Comparison of ENCODE assay signal across 12 cellular contexts in the genomic region with DNA sequence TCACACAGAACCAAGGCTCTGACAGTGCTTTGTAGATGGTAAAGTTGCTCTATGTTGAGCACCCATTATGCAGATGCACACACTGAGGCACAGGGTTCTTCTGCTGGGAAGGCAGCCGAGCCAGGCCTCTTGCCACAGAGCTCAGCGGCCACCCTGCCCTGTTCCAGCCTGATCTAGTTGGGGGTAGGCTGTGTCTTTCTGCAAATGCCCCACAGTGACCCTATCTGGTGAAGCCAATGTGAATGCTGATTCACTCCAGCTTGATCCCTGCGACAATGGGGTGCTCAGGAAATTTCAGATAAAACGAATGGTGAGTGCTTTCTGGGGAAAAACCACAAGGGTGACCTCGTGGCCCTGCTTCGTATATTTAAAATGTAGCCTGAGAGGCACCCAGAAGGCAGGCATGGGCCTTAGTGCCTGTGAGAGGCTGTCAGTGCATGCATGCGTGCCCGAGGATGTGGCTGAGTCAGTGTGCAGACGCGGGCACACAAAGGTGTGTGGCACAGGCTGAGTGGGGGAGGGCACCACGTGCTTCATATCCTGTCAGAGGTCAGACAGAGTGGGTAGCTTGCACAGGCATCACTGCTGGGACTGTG.
A peak's percentile ranks its signal among the peaks of the same experiment; 100 is the strongest.
DNase-seq lines count a peak whose midpoint lies in the region; ATAC-seq, FAIRE-seq and TF ChIP-seq lines count a peak whose summit lies in the region.
"Had no signal": no experiment of that assay in that cellular context is flagged by ENCODE, and none has a peak within 500 bp of the region (broad histone marks: within the 10 kb centered on the region; RNA-seq: fewer than 3 reads in every experiment).

No MANE protein-coding gene starts in this region.

- no peak overlapping the region for H3K4ac ChIP-seq in H9 (ENCODE audit: low read depth, low read length)

- H3K36me3 ChIP-seq in K562 (ENCODE audit: control insufficient read depth, insufficient read depth, low read length): no peaks in the 10 kb centered on the region
- no peaks in the 10 kb centered on the region for H3K36me3 ChIP-seq in SK-N-SH (replicated peaks in 1 of 2; ENCODE audit: control insufficient read depth in 1 of 2, insufficient read depth in 2 of 2, low read length in 1 of 2)

- H3K9ac ChIP-seq in H9 (ENCODE audit: extremely low read depth, insufficient read length, low read length) (no peak overlapping the region), K562 (ENCODE audit: insufficient read depth in 1 of 2, low read depth in 2 of 2, low read length in 2 of 2) (peak overlapping the region in 1 of 2 experiments; percentile 69; a peak in 2 of 4 replicates), SK-N-SH (no peak overlapping the region)

- H3K4me2 ChIP-seq in H9 (ENCODE audit: insufficient read depth, insufficient read length, low read length) (no peak overlapping the region), K562 (ENCODE audit: insufficient read depth, low read length) (peak overlapping the region; percentile 22; the same call in 1 of the 2 replicates), SK-N-SH (no peak overlapping the region)

- TF ChIP-seq POLR2A in K562 (conservative IDR thresholded peaks at IDR 0.05): no peak

- no TSS peak for BruUV-seq in K562 (replicated peaks; lab: Mats Ljungman, UMichigan)

- H2AFZ ChIP-seq in H9 (ENCODE audit: low read length) (no peak overlapping the region), K562 (ENCODE audit: low read depth, low read length) (no peak overlapping the region), SK-N-SH (ENCODE audit: low read depth) (no peak overlapping the region)

- H4K20me1 ChIP-seq in H9 (ENCODE audit: control insufficient read depth, insufficient read depth, insufficient read length) (no peaks in the 10 kb centered on the region), K562 (replicated peaks; ENCODE audit: control insufficient read depth, insufficient read depth, low read length) (peaks cover 38% of the 10 kb centered on the region), SK-N-SH (ENCODE audit: insufficient read depth) (no peaks in the 10 kb centered on the region)

- no peak overlapping the region for H3K56ac ChIP-seq in H9 (ENCODE audit: insufficient read length, low read depth, low read length)

- no peak overlapping the region for H3K4me3 Mint-ChIP-seq in H9
- H3K4me3 Mint-ChIP-seq in activated CD4-positive, alpha-beta T cell treated with anti-CD3 and anti-CD28 coated beads for 36 hours: no peak overlapping the region

- no peak overlapping the region for H2BK20ac ChIP-seq in H9 (ENCODE audit: low read depth, low read length, poor library complexity, severe bottlenecking)

- no peaks in the 10 kb centered on the region for H3K9me1 ChIP-seq in K562 (ENCODE audit: control insufficient read depth, insufficient read depth, low read length)

- no peak overlapping the region for H2BK12ac ChIP-seq in H9 (ENCODE audit: insufficient read length, low read depth, low read length)

- peaks cover 2% of the 10 kb centered on the region for H3K23me2 ChIP-seq in H9 (ENCODE audit: insufficient read length, low read depth, low read length, poor library complexity, severe bottlenecking)

- FAIRE-seq in K562 (lab: Jason Lieb, UNC): peak; percentile 77
- FAIRE-seq: islet of Langerhans had no signal

- peak; percentile 98 for ATAC-seq in activated CD4-positive, alpha-beta T cell treated with anti-CD3 and anti-CD28 coated beads for 36 hours
- ATAC-seq in K562 (peak; percentile 29), GM21528 (IDR thresholded peaks at IDR 0.05; ENCODE audit: low FRiP score, unreplicated experiment) (no peak), GM18517 (IDR thresholded peaks at IDR 0.05; ENCODE audit: unreplicated experiment) (no peak), HG03565 (IDR thresholded peaks at IDR 0.05; ENCODE audit: unreplicated experiment) (no peak)

- H3K79me2 ChIP-seq in H9 (ENCODE audit: insufficient read depth, low read length) (no peaks in the 10 kb centered on the region), K562 (ENCODE audit: control insufficient read depth, insufficient read depth, low read length) (no peaks in the 10 kb centered on the region), SK-N-SH (ENCODE audit: insufficient read depth) (no peaks in the 10 kb centered on the region)

- in situ Hi-C loops in K562 (cut with MboI): no loop called here

- H3K4me1 Mint-ChIP-seq in H9: peaks cover under 1 to 10% of the 10 kb centered on the region in 2 experiments; a peak in 2 of 4 replicates
- H3K4me1 Mint-ChIP-seq in activated CD4-positive, alpha-beta T cell treated with anti-CD3 and anti-CD28 coated beads for 36 hours: peaks cover 9% of the 10 kb centered on the region

- no peaks in the 10 kb centered on the region for H3F3A ChIP-seq in SK-N-SH (replicated peaks; ENCODE audit: insufficient read depth)

- H4K91ac ChIP-seq in H9 (ENCODE audit: insufficient read length, low read depth, low read length): no peak overlapping the region

- no peak for TF ChIP-seq CTCF in H9 (conservative IDR thresholded peaks at IDR 0.05)
- TF ChIP-seq CTCF in K562 (IDR thresholded peaks at IDR 0.05 in 2 of 3, conservative IDR thresholded peaks at IDR 0.05 in 1 of 3; ENCODE audit: insufficient read depth in 2 of 3, low read depth in 1 of 3, low read length in 3 of 3): no peak
- no peak for TF ChIP-seq CTCF in SK-N-SH (IDR thresholded peaks at IDR 0.05)

- TF ChIP-seq RAD21 in K562 (CRISPR knock-in tag; conservative IDR thresholded peaks at IDR 0.05 in 1 of 2, IDR thresholded peaks at IDR 0.05 in 1 of 2) (no peak), SK-N-SH (IDR thresholded peaks at IDR 0.05; ENCODE audit: low read length) (no peak)

- no peak overlapping the region for H4K8ac ChIP-seq in H9 (replicated peaks; ENCODE audit: insufficient read length, low read depth, low read length)

- H3K27ac ChIP-seq in H9 (ENCODE audit: insufficient read length, low read depth, low read length) (no peak overlapping the region), K562 (ENCODE audit: extremely low read depth, low read depth, low read length) (no peak overlapping the region), SK-N-SH (ENCODE audit: low read depth in 2 of 2, low read length in 1 of 2) (no peak overlapping the region)

- H3K23ac ChIP-seq in H9 (ENCODE audit: insufficient read length, low read depth, low read length): no peak overlapping the region

- no peak overlapping the region for H2BK120ac ChIP-seq in H9 (ENCODE audit: low read depth, low read length, poor library complexity, severe bottlenecking)

- no peaks in the 10 kb centered on the region for H3K36me3 Mint-ChIP-seq in H9 (ENCODE audit: insufficient read depth in 1 of 3, low read depth in 3 of 3)
- H3K36me3 Mint-ChIP-seq in activated CD4-positive, alpha-beta T cell treated with anti-CD3 and anti-CD28 coated beads for 36 hours (ENCODE audit: low read depth): no peaks in the 10 kb centered on the region

- H3K4me1 ChIP-seq in H9 (ENCODE audit: insufficient read depth, low read length) (no peaks in the 10 kb centered on the region), K562 (replicated peaks in 1 of 2; ENCODE audit: control insufficient read depth in 2 of 2, insufficient read depth in 2 of 2, low read length in 2 of 2) (peaks cover 8% of the 10 kb centered on the region in 2 experiments; a peak in 4 of 5 replicates), SK-N-SH (ENCODE audit: control insufficient read depth in 1 of 2, insufficient read depth in 2 of 2, low read depth in 1 of 2, low read length in 1 of 2) (no peaks in the 10 kb centered on the region)

- no peaks in the 10 kb centered on the region for H3K9me3 Mint-ChIP-seq in H9
- H3K9me3 Mint-ChIP-seq in activated CD4-positive, alpha-beta T cell treated with anti-CD3 and anti-CD28 coated beads for 36 hours (ENCODE audit: low read depth): no peaks in the 10 kb centered on the region

- TF ChIP-seq EP300 in K562 (IDR thresholded peaks at IDR 0.05; ENCODE audit: low read length): no peak
- TF ChIP-seq EP300 in SK-N-SH (IDR thresholded peaks at IDR 0.05; ENCODE audit: borderline replicate concordance in 1 of 2, low read depth in 1 of 2, low read length in 1 of 2): no peak

- H3K27me3 ChIP-seq in H9 (ENCODE audit: insufficient read depth, low read length): no peaks in the 10 kb centered on the region
- H3K27me3 ChIP-seq in K562 (ENCODE audit: control insufficient read depth in 2 of 2, insufficient read depth in 2 of 2, low read length in 2 of 2): peaks cover 18 to 69% of the 10 kb centered on the region in 2 experiments; a peak in 4 of 5 replicates
- no peaks in the 10 kb centered on the region; the same call in 1 of the 2 replicates for H3K27me3 ChIP-seq in SK-N-SH (ENCODE audit: insufficient read depth)

- no peak overlapping the region for H2BK15ac ChIP-seq in H9 (ENCODE audit: low read depth, low read length)

- H3K4me3 ChIP-seq in K562 (no peak overlapping the region), SK-N-SH (ENCODE audit: low read depth in 2 of 2, low read length in 1 of 2) (no peak overlapping the region)

- no peak overlapping the region for H2BK5ac ChIP-seq in H9 (ENCODE audit: insufficient read length, low read length)

- no peak overlapping the region for H3K27ac Mint-ChIP-seq in H9
- peak overlapping the region; percentile 41 for H3K27ac Mint-ChIP-seq in activated CD4-positive, alpha-beta T cell treated with anti-CD3 and anti-CD28 coated beads for 36 hours

- DNase-seq in H9 (no peak), K562 (ENCODE audit: extremely low read depth in 1 of 4, low spot score in 3 of 4) (peak; percentile 55 to 78 (median 75)), SK-N-SH (no peak)
- peak; percentile 79 for DNase-seq in activated CD4-positive, alpha-beta T cell treated with anti-CD3 and anti-CD28 coated beads for 36 hours
- peak; percentile 36 to 74 for DNase-seq in stimulated activated CD4-positive, alpha-beta T cell treated with anti-CD3 and anti-CD28 coated beads, Interleukin-4, amount 100 ng/mL, for 4 hours
- DNase-seq: GOT3, NCI-H187, occipital lobe had no signal

- H3K18ac ChIP-seq in H9 (ENCODE audit: insufficient read length, low read depth, low read length): peak overlapping the region; percentile 54

- no peaks in the 10 kb centered on the region for H3K9me2 ChIP-seq in SK-N-SH

- no peak overlapping the region for H4K5ac ChIP-seq in H9 (ENCODE audit: insufficient read length, low read depth, low read length)

- WGBS in H9 (ENCODE audit: extremely low coverage, insufficient read length, low lambda C conversion rate): no CpG with 5 or more reads among the region's 11 CpGs
- WGBS in K562 (ENCODE audit: insufficient coverage, low coverage, missing lambda C conversion rate): 0% methylated on average over 10 of the region's 11 CpGs
- WGBS in SK-N-SH (ENCODE audit: low lambda C conversion rate): 46% methylated on average over 9 of the region's 11 CpGs

- H2AK5ac ChIP-seq in H9 (ENCODE audit: insufficient read length, low read length): no peak overlapping the region

- no peaks in the 10 kb centered on the region for H3K79me1 ChIP-seq in H9 (ENCODE audit: insufficient read depth, low read depth, low read length, poor library complexity, severe bottlenecking)

- H3T11ph ChIP-seq in H9 (ENCODE audit: low read length): no peak overlapping the region

- intact Hi-C loops in activated CD4-positive, alpha-beta T cell treated with anti-CD3 and anti-CD28 coated beads for 36 hours (cut with DNase I, micrococcal nuclease): loop anchor here in 1 of 2 experiments (5.0 kb wide), 1 partner anchor 273 kb away; no protein-coding TSS in a partner anchor
- intact Hi-C loops in K562 (cut with micrococcal nuclease): loop anchor here (2.0 kb wide), 1 partner anchor 319 kb away; no protein-coding TSS in a partner anchor

- POLR2A ChIA-PET in activated CD4-positive, alpha-beta T cell treated with anti-CD3 and anti-CD28 coated beads for 36 hours (lab: Charles Lee): interaction anchor here (0.7 kb wide), 1 partner anchor 17 kb away, joined by 6 read pairs; no protein-coding TSS in a partner anchor
- POLR2A ChIA-PET in K562 (lab: Yijun Ruan, JAX): interaction anchor here (1.1 kb wide), 1 partner anchor 21 kb away, joined by 3 read pairs; no protein-coding TSS in a partner anchor
- POLR2A ChIA-PET in SK-N-SH (lab: Yijun Ruan, JAX): no interaction called here

- peaks cover 5% of the 10 kb centered on the region for H3K27me3 Mint-ChIP-seq in H9 (ENCODE audit: low read depth)
- H3K27me3 Mint-ChIP-seq in activated CD4-positive, alpha-beta T cell treated with anti-CD3 and anti-CD28 coated beads for 36 hours: no peaks in the 10 kb centered on the region

- H3K9me3 ChIP-seq in H9 (ENCODE audit: control insufficient read depth, low read depth, low read length) (no peaks in the 10 kb centered on the region), K562 (replicated peaks; ENCODE audit: control insufficient read depth, insufficient read depth, low read depth, low read length) (no peaks in the 10 kb centered on the region), SK-N-SH (no peaks in the 10 kb centered on the region)

- CTCF ChIA-PET in activated CD4-positive, alpha-beta T cell treated with anti-CD3 and anti-CD28 coated beads for 36 hours (lab: Charles Lee): no interaction called here
- CTCF ChIA-PET in K562 (lab: Yijun Ruan, JAX; ENCODE audit: low intra/inter-chr PET ratio): no interaction called here
- CTCF ChIA-PET in SK-N-SH (lab: Yijun Ruan, JAX): interaction anchor here (1.0 to 9.7 kb wide), 4 partner anchors 12 to 320 kb away, joined by 3 to 133 read pairs (median 5); no protein-coding TSS in a partner anchor

- H3K14ac ChIP-seq in H9 (ENCODE audit: insufficient read depth, low read length): no peak overlapping the region

Comparison
In these comparisons a context has a peak if more than half of its experiments do, and no peak if none do; other contexts are left out.
1. DNase-seq: peak in activated CD4-positive, alpha-beta T cell treated with anti-CD3 and anti-CD28 coated beads for 36 hours (single experiment), K562 (4 of 4) and stimulated activated CD4-positive, alpha-beta T cell treated with anti-CD3 and anti-CD28 coated beads, Interleukin-4, amount 100 ng/mL, for 4 hours (2 of 2); none in H9 (single experiment) and SK-N-SH (single experiment).
2. ATAC-seq: peak in activated CD4-positive, alpha-beta T cell treated with anti-CD3 and anti-CD28 coated beads for 36 hours (single experiment) and K562 (single experiment); none in GM21528 (single experiment), GM18517 (single experiment) and HG03565 (single experiment).